ENCODE assay signal across 12 cellular contexts in genomic region chr11:33936745-33937612, GRCh38. TPM values are rescaled to one million over a fixed set of nuclear protein-coding genes. Genes with fewer than 3 reads are reported as not detected.
DNase-seq lines count a peak whose midpoint lies in the region; ATAC-seq, FAIRE-seq and TF ChIP-seq lines count a peak whose summit lies in the region.
"Had no signal": no experiment of that assay in that cellular context is flagged by ENCODE, and none has a peak within 500 bp of the region (broad histone marks: within the 10 kb centered on the region; RNA-seq: fewer than 3 reads in every experiment).

No MANE protein-coding gene starts in this region.

- H3K9me3 ChIP-seq in colonic mucosa, result no peaks in the 10 kb centered on the region

- ATAC-seq in HG03378 (IDR thresholded peaks at IDR 0.05; ENCODE audit: unreplicated experiment), result no peak
- no peak for ATAC-seq in activated CD4-positive, CD25-positive, alpha-beta regulatory T cell treated with anti-CD3 and anti-CD28 coated beads, Interleukin-2, amount 50 U/mL, for 24 hours

- H3K27ac Mint-ChIP-seq in mesothelial cell of epicardium, result peak overlapping the region; percentile 74
- H3K27ac Mint-ChIP-seq: CD4-positive, alpha-beta T cell had no signal

- peaks cover 27% of the 10 kb centered on the region for H3K4me1 ChIP-seq in ACC112 (ENCODE audit: control insufficient read depth, insufficient read depth, low read length, unreplicated experiment)
- H3K4me1 ChIP-seq in colonic mucosa, result no peaks in the 10 kb centered on the region

- no peaks in the 10 kb centered on the region for H3K79me2 ChIP-seq in ACC112 (ENCODE audit: control insufficient read depth, insufficient read depth, low read length, unreplicated experiment)

- no peaks in the 10 kb centered on the region for H3K27me3 Mint-ChIP-seq in mesothelial cell of epicardium (ENCODE audit: low read depth)

- peak overlapping the region; percentile 41 for H2AFZ ChIP-seq in ACC112 (ENCODE audit: low read length, unreplicated experiment)

- H3K27ac ChIP-seq in ACC112 (ENCODE audit: low read depth, low read length) (peak overlapping the region; percentile 30; the same call in 1 of the 2 replicates), colonic mucosa (no peak overlapping the region)

- peaks cover 27% of the 10 kb centered on the region for H3K4me1 Mint-ChIP-seq in mesothelial cell of epicardium

- H3K4me3 ChIP-seq in ACC112 (ENCODE audit: low read depth, low read length), result no peak overlapping the region; the same call in 1 of the 2 replicates
- H3K4me3 ChIP-seq in NB4 (ENCODE audit: low read depth, low read length), result no peak overlapping the region
- no peak overlapping the region for H3K4me3 ChIP-seq in colonic mucosa

- H3K27me3 ChIP-seq in ACC112 (ENCODE audit: insufficient read depth, low read length), result no peaks in the 10 kb centered on the region
- H3K27me3 ChIP-seq in colonic mucosa, result no peaks in the 10 kb centered on the region

- no peak for FAIRE-seq in HTR-8/SVneo (lab: Jason Lieb, UNC)

- TF ChIP-seq POLR2A in NB4 (IDR thresholded peaks at IDR 0.05; ENCODE audit: extremely low read depth, insufficient read length), result no peak

- H3K36me3 ChIP-seq in ACC112 (ENCODE audit: insufficient read depth, low read length) (no peaks in the 10 kb centered on the region), colonic mucosa (no peaks in the 10 kb centered on the region)

- H3K9me3 Mint-ChIP-seq in mesothelial cell of epicardium, result peaks cover 7% of the 10 kb centered on the region

- intact Hi-C loops in colonic mucosa (cut with DNase I), result no loop called here

- DNase-seq in NB4 (ENCODE audit: low read depth) (peak; percentile 36), colonic mucosa (peak; percentile 30), mesothelial cell of epicardium (ENCODE audit: low spot score in 2 of 2, unreplicated experiment in 2 of 2) (peak in 1 of 2 experiments; percentile 41), cortex of kidney (lab: John Stamatoyannopoulos, UW) (no peak), HTR-8/SVneo (ENCODE audit: insufficient read length, low spot score) (no peak)
- DNase-seq: activated naive CD4-positive, alpha-beta T cell treated with Interleukin-2 at 50 U/mL for 16 hours; CD4-positive, alpha-beta T cell; midbrain; NCI-H187 had no signal

- no peak overlapping the region for H3K9ac ChIP-seq in colonic mucosa (ENCODE audit: low read depth in 2 of 2, low read length in 2 of 2)

- H3K36me3 Mint-ChIP-seq in mesothelial cell of epicardium, result no peaks in the 10 kb centered on the region

- no peak overlapping the region for H3K4me3 Mint-ChIP-seq in mesothelial cell of epicardium
- H3K4me3 Mint-ChIP-seq: CD4-positive, alpha-beta T cell had no signal

- TF ChIP-seq CTCF in NB4 (IDR thresholded peaks at IDR 0.05; ENCODE audit: low read depth, low read length), result no peak
- no peak for TF ChIP-seq CTCF in colonic mucosa (IDR thresholded peaks at IDR 0.05)
- TF ChIP-seq CTCF in mesothelial cell of epicardium (IDR thresholded peaks at IDR 0.05; ENCODE audit: unreplicated experiment), result no peak

RNA-seq across cellular contexts. Expression of gene LMO2, which starts 45.1 kb away (rescaled TPM):
- total RNA-seq in colonic mucosa (10 to 100 TPM in 1 of 2 donors, 1 to 10 TPM in 1; 7.2 to 11.3 TPM), mesothelial cell of epicardium (2.9 to 4.5 TPM (median 3.9 TPM) in 3 replicates)

Comparison
In these comparisons a context has a peak if more than half of its experiments do, and no peak if none do; other contexts are left out.
1. DNase-seq: peak in NB4 (single experiment) and colonic mucosa (single experiment); none in cortex of kidney (single experiment) and HTR-8/SVneo (single experiment).